In genomic region chr2:1744446-1745170, GRCh38 we compare ENCODE assay signal across 8 cellular contexts. TPM values are rescaled to one million over a fixed set of nuclear protein-coding genes. Genes with fewer than 3 reads are reported as not detected.
DNase-seq lines count a peak whose midpoint lies in the region; ATAC-seq, FAIRE-seq and TF ChIP-seq lines count a peak whose summit lies in the region.

PXDN (minus strand) TSS chr2:1744515; CDS start chr2:1744455, 60 bp downstream.

- TF ChIP-seq CTCF in liver (IDR thresholded peaks at IDR 0.05; ENCODE audit: low read depth, low read length, missing input control) (no peak), HepG2 (CRISPR knock-in tag; IDR thresholded peaks at IDR 0.05) (no peak), hepatocyte (IDR thresholded peaks at IDR 0.05; ENCODE audit: poor library complexity) (no peak), retinal pigment epithelial cell (conservative IDR thresholded peaks at IDR 0.05; ENCODE audit: low read depth, low read length) (no peak)

- TF ChIP-seq EP300 in HepG2 (IDR thresholded peaks at IDR 0.05; ENCODE audit: low read depth in 2 of 2, low read length in 2 of 2), result no peak
- TF ChIP-seq EP300 in HepG2 (CRISPR knock-in tag; IDR thresholded peaks at IDR 0.05; ENCODE audit: borderline replicate concordance), result no peak

- no peak within 1 kb of the TSS for H3K4me2 ChIP-seq in HepG2 (ENCODE audit: low read depth, low read length)
- peak within 1 kb of the TSS; percentile 84 for H3K4me2 ChIP-seq in hepatocyte

- H3K79me2 ChIP-seq in HepG2 (ENCODE audit: insufficient read depth, low read length) (no peaks in the 10 kb centered on the region), hepatocyte (peaks cover 44% of the 10 kb centered on the region)

- intact Hi-C loops in HepG2 (cut with micrococcal nuclease; ENCODE audit: unreplicated experiment), result no loop called here

- H3K4me1 ChIP-seq in liver (ENCODE audit: control insufficient read depth in 4 of 4, insufficient read depth in 4 of 4, low read length in 3 of 4) (peaks cover 0 to 9% (median 1%) of the 10 kb centered on the region in 4 donors), HepG2 (ENCODE audit: insufficient read depth, low read length) (no peaks in the 10 kb centered on the region), hepatocyte (ENCODE audit: insufficient read depth) (peaks cover 6% of the 10 kb centered on the region)

- no peak for TF ChIP-seq POLR2A in HepG2 (IDR thresholded peaks at IDR 0.05; ENCODE audit: insufficient read depth in 1 of 2, low read depth in 2 of 2, low read length in 2 of 2)

- POLR2A ChIA-PET in HepG2 (lab: Yijun Ruan, JAX), result no interaction called here

- H4K20me1 ChIP-seq in HepG2 (ENCODE audit: insufficient read depth, low read length) (no peaks in the 10 kb centered on the region), hepatocyte (ENCODE audit: insufficient read depth, poor library complexity, severe bottlenecking) (peaks cover 19% of the 10 kb centered on the region)

- H3K9me2 ChIP-seq in hepatocyte (replicated peaks; ENCODE audit: insufficient read depth), result no peaks in the 10 kb centered on the region

- DNase-seq in HepG2 (ENCODE audit: low spot score) (no peak), hepatocyte (ENCODE audit: low spot score) (peak; percentile 80), retinal pigment epithelial cell (ENCODE audit: low read depth) (no peak), GM19239 (ENCODE audit: insufficient read length, low spot score) (no peak), NCI-H1694 (lab: John Stamatoyannopoulos, UW) (no peak)

- in situ Hi-C loops in HepG2 (cut with HindIII; ENCODE audit: extremely low pct_ligation_motif_present, low pct_unique_long_range_greater_than_20kb), result no loop called here

- H3K36me3 ChIP-seq in liver (ENCODE audit: control insufficient read depth in 4 of 4, insufficient read depth in 3 of 4, low read depth in 1 of 4, low read length in 3 of 4) (no peaks in the 10 kb centered on the region), HepG2 (replicated peaks in 1 of 2; ENCODE audit: control insufficient read depth in 1 of 2, insufficient read depth in 2 of 2, low read length in 2 of 2) (no peaks in the 10 kb centered on the region), hepatocyte (replicated peaks; ENCODE audit: insufficient read depth, low read depth) (no peaks in the 10 kb centered on the region)

- CTCF ChIA-PET in HepG2 (lab: Yijun Ruan, JAX; ENCODE audit: low intra/inter-chr PET ratio, low total read pairs), result no interaction called here

- TF ChIP-seq RAD21 in liver (IDR thresholded peaks at IDR 0.05) (no peak), HepG2 (CRISPR knock-in tag; IDR thresholded peaks at IDR 0.05) (no peak)

- H3K27me3 ChIP-seq in liver (ENCODE audit: control insufficient read depth in 4 of 4, insufficient read depth in 4 of 4, low read length in 3 of 4) (peaks cover 0 to 4% (median 0%) of the 10 kb centered on the region in 4 donors), HepG2 (ENCODE audit: control insufficient read depth in 1 of 2, insufficient read depth in 2 of 2, low read length in 2 of 2) (peaks cover 2 to 35% of the 10 kb centered on the region in 2 experiments; a peak in 4 of 5 replicates), hepatocyte (peaks cover 10% of the 10 kb centered on the region)

- ATAC-seq in HepG2 (no peak), HG02840 (IDR thresholded peaks at IDR 0.05; ENCODE audit: low FRiP score, unreplicated experiment) (no peak)

- no peak within 1 kb of the TSS for H2AFZ ChIP-seq in HepG2 (ENCODE audit: low read length)
- peak within 1 kb of the TSS; percentile 61 for H2AFZ ChIP-seq in hepatocyte

- no TSS peak for BruUV-seq in HepG2 (replicated peaks; lab: Mats Ljungman, UMichigan)

- peak within 1 kb of the TSS in 1 of 3 donors; percentile 49 for H3K4me3 ChIP-seq in liver (ENCODE audit: low read depth in 1 of 3, low read length in 3 of 3)
- no peak within 1 kb of the TSS for H3K4me3 ChIP-seq in HepG2 (replicated peaks in 1 of 3; ENCODE audit: insufficient read depth in 1 of 3, low read depth in 2 of 3, low read length in 3 of 3)
- H3K4me3 ChIP-seq in hepatocyte, result peak within 1 kb of the TSS; percentile 90
- peak within 1 kb of the TSS; percentile 68 for H3K4me3 ChIP-seq in retinal pigment epithelial cell (ENCODE audit: low read length)

- WGBS in liver, result 4% methylated on average over 71 of the region's 71 CpGs
- WGBS in HepG2 (ENCODE audit: low lambda C conversion rate), result 62% methylated on average over 49 of the region's 71 CpGs
- WGBS in adipose tissue, 3 donors, result 1 to 3% (median 1%) methylated on average over 67 to 71 of the region's 71 CpGs
- WGBS in hepatocyte (ENCODE audit: low lambda C conversion rate, missing lambda C conversion rate), result 4% methylated on average over 47 of the region's 71 CpGs

- no peak within 1 kb of the TSS for H3K9ac ChIP-seq in liver (ENCODE audit: low read depth in 1 of 2, low read length in 2 of 2)
- H3K9ac ChIP-seq in HepG2 (ENCODE audit: insufficient read depth, low read depth, low read length), result no peak within 1 kb of the TSS

- H3K27ac ChIP-seq in liver (ENCODE audit: low read depth in 1 of 2, low read length in 2 of 2) (peak within 1 kb of the TSS; percentile 64 to 70), HepG2 (ENCODE audit: extremely low read length, insufficient read depth, low read length) (no peak within 1 kb of the TSS), adipose tissue (ENCODE audit: low read depth, low read length) (peak within 1 kb of the TSS; percentile 75), hepatocyte (peak within 1 kb of the TSS; percentile 98)

- FAIRE-seq in HepG2 (lab: Jason Lieb, UNC) (no peak), GM19239 (lab: Jason Lieb, UNC) (no peak)

- H3K9me3 ChIP-seq in liver (ENCODE audit: control insufficient read depth in 4 of 4, low read length in 3 of 4) (no peaks in the 10 kb centered on the region), HepG2 (ENCODE audit: low read length) (no peaks in the 10 kb centered on the region), hepatocyte (ENCODE audit: low read depth) (no peaks in the 10 kb centered on the region)

TF ChIP-seq in liver, 16 proteins besides CTCF, POLR2A, EP300 and RAD21:
- TF ChIP-seq YY1 (IDR thresholded peaks at IDR 0.05), result no peak
- TF ChIP-seq NR2F2 (IDR thresholded peaks at IDR 0.05), result no peak
- TF ChIP-seq HNF4A (conservative IDR thresholded peaks at IDR 0.05), result no peak
- TF ChIP-seq SP1 (IDR thresholded peaks at IDR 0.05), result no peak
- no peak for TF ChIP-seq TAF1 (conservative IDR thresholded peaks at IDR 0.05)

TF ChIP-seq in HepG2, 621 proteins besides CTCF, POLR2A, EP300 and RAD21:
- no peak for TF ChIP-seq ZNF562 (CRISPR knock-in tag; IDR thresholded peaks at IDR 0.05; ENCODE audit: borderline replicate concordance)

RNA-seq across cellular contexts. Expression of gene PXDN, which starts in this region (rescaled TPM):
- total RNA-seq in liver, result 10 to 100 TPM; 19.1 to 21.5 TPM
- polyA plus RNA-seq in liver, result 10 to 100 TPM in 1 of 2 donors, 1 to 10 TPM in 1; 4.2 to 14.7 TPM
- total RNA-seq in HepG2 (2016; rRNA removed; fragmentation: Illumina TruSeq; extraction: Trizol), result not detected in 2 replicates
- not detected in 2 replicates for total RNA-seq in HepG2 (2016; cell fraction: cytosol; rRNA removed; fragmentation: Illumina TruSeq; extraction: Trizol; ENCODE audit: low read depth)
- total RNA-seq in HepG2 (2016; cell fraction: insoluble cytoplasmic fraction; rRNA removed; fragmentation: Illumina TruSeq; extraction: Trizol), result not detected in 2 replicates
- total RNA-seq in HepG2 (2016; cell fraction: membrane; rRNA removed; fragmentation: Illumina TruSeq; extraction: Trizol), result not detected in 2 replicates
- not detected in 2 replicates for total RNA-seq in HepG2 (2016; cell fraction: nucleus; rRNA removed; fragmentation: Illumina TruSeq; extraction: Trizol)
- not detected in 2 replicates for polyA plus RNA-seq in HepG2 (2011; rRNA removed)
- 0.04 TPM in 1 of 2 replicates, not detected in the other for polyA plus RNA-seq in HepG2 (2011; cell fraction: cytosol; rRNA removed)
- not detected in 2 replicates for polyA plus RNA-seq in HepG2 (2011; cell fraction: nucleus; rRNA removed)
- polyA plus RNA-seq in HepG2 (2012), result not detected in 2 replicates
- polyA plus RNA-seq in HepG2 (2016; cell fraction: cytosol; fragmentation: Illumina TruSeq; extraction: Trizol; ENCODE audit: low read depth), result not detected in 2 replicates
- not detected in 2 replicates for polyA plus RNA-seq in HepG2 (2016; cell fraction: insoluble cytoplasmic fraction; fragmentation: Illumina TruSeq; extraction: Trizol; ENCODE audit: low read depth)
- not detected in 2 replicates for polyA plus RNA-seq in HepG2 (2016; cell fraction: membrane; fragmentation: Illumina TruSeq; extraction: Trizol; ENCODE audit: low read depth)
- polyA plus RNA-seq in HepG2 (2016; cell fraction: nucleus; fragmentation: Illumina TruSeq; extraction: Trizol; ENCODE audit: insufficient read depth, low read depth), result not detected in 2 replicates
- polyA minus RNA-seq in HepG2 (2011; rRNA and poly(A)+ RNA removed; ENCODE audit: low replicate concordance), result 8.0 TPM in 1 of 2 replicates, not detected in the other
- 0.53 TPM in 1 of 2 replicates, not detected in the other for polyA minus RNA-seq in HepG2 (2011; cell fraction: cytosol; rRNA and poly(A)+ RNA removed)
- polyA minus RNA-seq in HepG2 (2011; cell fraction: nucleus; rRNA and poly(A)+ RNA removed), result 0.26 TPM in 1 of 2 replicates, not detected in the other
- polyA plus RNA-seq in adipose tissue, result 100 to 1,000 TPM in 1 of 3 donors, 10 to 100 TPM in 2; 10.2 to 132 (median 17.7) TPM
- 78.8 and 107 TPM in 2 replicates for total RNA-seq in hepatocyte
- 110 and 118 TPM in 2 replicates for polyA plus RNA-seq in hepatocyte

Comparison
In these comparisons a context has a peak if more than half of its experiments do, and no peak if none do; other contexts are left out.
1. RNA of gene PXDN (total RNA-seq): 78.8 to 107 TPM in hepatocyte and 19.1 to 21.5 TPM in liver; not detected in HepG2; every median in the first group is over 10 times any median in the second.
2. H3K4me3 ChIP-seq: peak in hepatocyte (single experiment) and retinal pigment epithelial cell (single experiment); none in HepG2 (0 of 3).